8 cellular contexts compared by ENCODE assay signal in genomic region chr15:62940755-62941361, GRCh38.
DNase-seq lines count a peak whose midpoint lies in the region; ATAC-seq and TF ChIP-seq lines count a peak whose summit lies in the region.

No MANE protein-coding gene starts in this region.

- H2AFZ ChIP-seq in PC-3 (ENCODE audit: low read length) (peak overlapping the region; percentile 58), OCI-LY7 (ENCODE audit: low read length) (no peak overlapping the region)

- intact Hi-C loops in PC-3 (cut with micrococcal nuclease) (no loop called here), esophagus muscularis mucosa (cut with DNase I) (no loop called here), OCI-LY7 (cut with micrococcal nuclease; ENCODE audit: unreplicated experiment) (no loop called here)

- peak; percentile 47 for DNase-seq in GM12865 (ENCODE audit: low read depth)
- DNase-seq in PC-3, result peak; percentile 78
- peak; percentile 94 for DNase-seq in esophagus muscularis mucosa (ENCODE audit: extremely low spot score)
- no peak for DNase-seq in SKM-1 treated with dmso at 0.1 percent for 144 hours (lab: John Stamatoyannopoulos, UW; ENCODE audit: unreplicated experiment)
- no peak for DNase-seq in OCI-LY7 (ENCODE audit: low spot score)
- no peak for DNase-seq in NCI-H1436 treated with DMSO at 0.1 percent for 48 hours (lab: John Stamatoyannopoulos, UW)

- H3K4me1 Mint-ChIP-seq in nephron, result peaks cover 26% of the 10 kb centered on the region

- no peak for TF ChIP-seq EP300 in esophagus muscularis mucosa (IDR thresholded peaks at IDR 0.05)

- H3F3A ChIP-seq in PC-3 (ENCODE audit: low read length, unreplicated experiment), result no peaks in the 10 kb centered on the region

- H3K9ac ChIP-seq in PC-3 (ENCODE audit: low read length), result no peak overlapping the region

- H3K27me3 Mint-ChIP-seq in nephron (ENCODE audit: low read depth), result peaks cover 3% of the 10 kb centered on the region

- H4K20me1 ChIP-seq in PC-3 (ENCODE audit: low read length) (no peaks in the 10 kb centered on the region), OCI-LY7 (ENCODE audit: insufficient read depth, low read length) (no peaks in the 10 kb centered on the region)

- ATAC-seq in PC-3, result peak; percentile 95
- no peak for ATAC-seq in GM19467 (IDR thresholded peaks at IDR 0.05; ENCODE audit: unreplicated experiment)

- H3K27ac ChIP-seq in PC-3 (ENCODE audit: low read length), result peak overlapping the region; percentile 36
- H3K27ac ChIP-seq in esophagus muscularis mucosa (replicated peaks in 1 of 4), result peak overlapping the region; percentile 79 to 85 (median 84)
- H3K27ac ChIP-seq in OCI-LY7 (ENCODE audit: low read depth, low read length, poor library complexity, severe bottlenecking), result no peak overlapping the region

- BruUV-seq in PC-3 (replicated peaks; lab: Mats Ljungman, UMichigan) (no TSS peak), OCI-LY7 (replicated peaks; lab: Mats Ljungman, UMichigan) (no TSS peak)

- H3K36me3 Mint-ChIP-seq in nephron (ENCODE audit: low read depth), result no peaks in the 10 kb centered on the region

- no peaks in the 10 kb centered on the region for H3K9me3 Mint-ChIP-seq in nephron

- H3K4me3 ChIP-seq in GM12865 (ENCODE audit: low read depth, low read length) (no peak overlapping the region), PC-3 (ENCODE audit: low read length) (no peak overlapping the region), esophagus muscularis mucosa (peak overlapping the region in 1 of 4 donors; percentile 17), OCI-LY7 (ENCODE audit: low read depth, low read length, poor library complexity, severe bottlenecking) (no peak overlapping the region)

- POLR2A ChIA-PET in PC-3 (lab: Charles Lee; ENCODE audit: unreplicated experiment), result no interaction called here
- POLR2A ChIA-PET in OCI-LY7 (lab: Charles Lee), result no interaction called here

- 19% methylated on average over 6 of the region's 11 CpGs for WGBS in esophagus muscularis mucosa

- H3K36me3 ChIP-seq in PC-3 (ENCODE audit: low read depth, low read length) (no peaks in the 10 kb centered on the region), esophagus muscularis mucosa (no peaks in the 10 kb centered on the region), OCI-LY7 (ENCODE audit: insufficient read depth, low read length) (no peaks in the 10 kb centered on the region)

- H3K4me2 ChIP-seq in PC-3 (ENCODE audit: low read length), result peak overlapping the region; percentile 52
- H3K4me2 ChIP-seq in OCI-LY7 (ENCODE audit: low read length), result no peak overlapping the region

- H3K4me1 ChIP-seq in PC-3 (ENCODE audit: insufficient read depth, low read length), result peaks cover 17% of the 10 kb centered on the region
- peaks cover 23 to 33% (median 29%) of the 10 kb centered on the region in 4 donors for H3K4me1 ChIP-seq in esophagus muscularis mucosa
- no peaks in the 10 kb centered on the region for H3K4me1 ChIP-seq in OCI-LY7 (ENCODE audit: insufficient read depth, low read length, poor library complexity, severe bottlenecking)

- peak overlapping the region; percentile 69 to 86 (median 69) for H3K27ac Mint-ChIP-seq in nephron

- H3K9me2 ChIP-seq in PC-3 (replicated peaks; ENCODE audit: low read length) (no peaks in the 10 kb centered on the region), OCI-LY7 (ENCODE audit: insufficient read depth, low read length) (no peaks in the 10 kb centered on the region)

- H3K27me3 ChIP-seq in PC-3 (ENCODE audit: low read length) (no peaks in the 10 kb centered on the region), esophagus muscularis mucosa (no peaks in the 10 kb centered on the region)

- H3K79me2 ChIP-seq in PC-3 (ENCODE audit: low read length) (no peaks in the 10 kb centered on the region), OCI-LY7 (ENCODE audit: insufficient read depth, low read depth, low read length) (no peaks in the 10 kb centered on the region)

- no peaks in the 10 kb centered on the region for H3K9me3 ChIP-seq in PC-3 (ENCODE audit: low read length)
- H3K9me3 ChIP-seq in esophagus muscularis mucosa, result no peaks in the 10 kb centered on the region
- H3K9me3 ChIP-seq in OCI-LY7 (ENCODE audit: low read length), result no peaks in the 10 kb centered on the region

- CTCF ChIA-PET in PC-3 (lab: Charles Lee), result interaction anchor here (0.6 kb wide), 1 partner anchor 153 kb away, joined by 3 read pairs; no protein-coding TSS in a partner anchor
- CTCF ChIA-PET in OCI-LY7 (lab: Charles Lee; ENCODE audit: unreplicated experiment), result no interaction called here

- TF ChIP-seq POLR2A in esophagus muscularis mucosa (IDR thresholded peaks at IDR 0.05; ENCODE audit: low read depth), result no peak

- TF ChIP-seq CTCF in GM12865 (IDR thresholded peaks at IDR 0.05; ENCODE audit: insufficient read depth, low read depth, low read length, missing control alignments), result no peak
- no peak for TF ChIP-seq CTCF in PC-3 (conservative IDR thresholded peaks at IDR 0.05; ENCODE audit: low read depth, low read length)
- no peak for TF ChIP-seq CTCF in esophagus muscularis mucosa (IDR thresholded peaks at IDR 0.05)
- TF ChIP-seq CTCF in nephron (IDR thresholded peaks at IDR 0.05; ENCODE audit: unreplicated experiment in 3 of 3), result no peak
- TF ChIP-seq CTCF in OCI-LY7 (conservative IDR thresholded peaks at IDR 0.05; ENCODE audit: low read length), result no peak

- H3K4me3 Mint-ChIP-seq in nephron, result no peak overlapping the region

Comparison
In these comparisons a context has a peak if more than half of its experiments do, and no peak if none do; other contexts are left out.
1. DNase-seq: peak in GM12865 (single experiment), PC-3 (single experiment) and esophagus muscularis mucosa (single experiment); none in SKM-1 treated with dmso at 0.1 percent for 144 hours (single experiment), OCI-LY7 (single experiment) and NCI-H1436 treated with DMSO at 0.1 percent for 48 hours (single experiment).